ENCODE assay signal across 18 cellular contexts in the genomic region with DNA sequence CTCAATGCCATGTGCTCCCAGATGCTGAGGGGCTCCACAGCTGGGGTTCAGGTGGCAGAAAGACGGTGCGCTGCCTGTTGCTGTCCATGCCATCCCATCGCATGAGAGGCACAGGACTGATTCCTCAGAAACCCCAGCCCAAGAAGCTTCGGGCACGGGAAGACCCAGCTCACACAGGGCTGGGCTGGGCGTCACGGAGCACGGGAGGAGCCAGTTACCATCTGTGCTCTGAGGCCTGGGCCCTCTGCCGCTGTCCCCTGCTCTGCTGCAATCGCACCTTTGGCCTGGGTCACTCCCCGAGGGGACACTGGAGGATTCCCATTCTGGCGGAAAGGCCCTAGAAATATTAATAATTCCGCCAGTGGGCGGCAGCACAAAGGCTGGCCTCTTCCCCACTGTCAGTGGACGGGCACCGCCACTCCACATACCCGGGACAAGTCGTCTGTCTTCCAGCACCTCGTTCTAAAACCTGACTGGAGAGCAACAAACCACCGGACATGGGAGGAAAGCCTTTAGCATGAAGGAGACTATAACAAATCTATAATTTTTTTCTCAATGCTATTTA.
A peak's percentile ranks its signal among the peaks of the same experiment; 100 is the strongest.
DNase-seq lines count a peak whose midpoint lies in the region; ATAC-seq and TF ChIP-seq lines count a peak whose summit lies in the region.
"Had no signal": no experiment of that assay in that cellular context is flagged by ENCODE, and none has a peak within 500 bp of the region (broad histone marks: within the 10 kb centered on the region; RNA-seq: fewer than 3 reads in every experiment).

No MANE protein-coding gene starts in this region.

- 100% methylated on average over 2 of the region's 20 CpGs; no CpG with 5 or more reads in 1 of the 2 experiments for WGBS in IMR-90 (ENCODE audit: extremely low coverage in 2 of 2, insufficient read length in 1 of 2), 2 experiments

- peak overlapping the region; percentile 5 for H2AK9ac ChIP-seq in IMR-90 (replicated peaks; ENCODE audit: low read depth, low read length, poor library complexity)

- peaks cover 25% of the 10 kb centered on the region for H3K9me1 ChIP-seq in IMR-90 (ENCODE audit: insufficient read depth, low read length)

- H3K4me3 Mint-ChIP-seq in CD8-positive, alpha-beta T cell, result no peak overlapping the region
- peak overlapping the region; percentile 68 to 75 for H3K4me3 Mint-ChIP-seq in effector memory CD8-positive, alpha-beta T cell
- peak overlapping the region in 3 of 10 donors; percentile 48 to 60 (median 57) for H3K4me3 Mint-ChIP-seq in naive thymus-derived CD8-positive, alpha-beta T cell
- H3K4me3 Mint-ChIP-seq: activated T-helper 1 cell treated with anti-CD3 and anti-CD28 coated beads, Interleukin-12 subunit alpha, Interleukin-12 subunit beta, Interleukin-2, Interleukin-4 antibody, amounts not matched to agents 30 ng/mL and 10 ng/mL and 1 ng/mL, durations not matched to agents 14 hours and 24 hours and 36 hours had no signal

- H2AFZ ChIP-seq in IMR-90 (replicated peaks; ENCODE audit: low read length, poor library complexity), result no peak overlapping the region

- TF ChIP-seq POLR2A in IMR-90 (IDR thresholded peaks at IDR 0.05; ENCODE audit: low read depth, low read length), result no peak

- BruUV-seq in IMR-90 (replicated peaks; lab: Mats Ljungman, UMichigan), result no TSS peak

- in situ Hi-C loops in IMR-90 (cut with MboI; ENCODE audit: low sequenced_read_pairs), result loop anchor here (25.0 kb wide), 1 partner anchor 1110 kb away; no protein-coding TSS in a partner anchor

- H3K9ac ChIP-seq in IMR-90 (ENCODE audit: low read depth, low read length), result no peak overlapping the region

- H2AK5ac ChIP-seq in IMR-90 (ENCODE audit: low read depth, low read length), result peak overlapping the region; percentile 54

- CTCF ChIA-PET in CD8-positive, alpha-beta T cell (lab: Charles Lee), result interaction anchor here (1.2 to 1.7 kb wide), 2 partner anchors 27 to 49 kb away, joined by 3 to 6 read pairs; no protein-coding TSS in a partner anchor
- CTCF ChIA-PET in IMR-90 (lab: Yijun Ruan, JAX), result no interaction called here

- H3K27me3 Mint-ChIP-seq in CD8-positive, alpha-beta T cell (ENCODE audit: low read depth), result no peaks in the 10 kb centered on the region
- no peaks in the 10 kb centered on the region for H3K27me3 Mint-ChIP-seq in effector memory CD8-positive, alpha-beta T cell
- no peaks in the 10 kb centered on the region for H3K27me3 Mint-ChIP-seq in naive thymus-derived CD8-positive, alpha-beta T cell

- no peak overlapping the region for H3K23ac ChIP-seq in IMR-90 (ENCODE audit: low read depth, low read length)

- H3K18ac ChIP-seq in IMR-90 (ENCODE audit: low read depth, low read length), result 0 out of 2 replicates have a peak overlapping the region, but pooled peaks have one; percentile 31

- H3K56ac ChIP-seq in IMR-90 (ENCODE audit: extremely low read depth, insufficient read depth, low read length), result no peak overlapping the region

- 0 out of 2 replicates have a peak, but pooled peaks cover 6% of the 10 kb centered on the region for H4K20me1 ChIP-seq in IMR-90 (ENCODE audit: insufficient read depth, low read length)

- H3K4me2 ChIP-seq in IMR-90 (ENCODE audit: low read depth, low read length), result no peak overlapping the region

- no peak overlapping the region for H3K27ac ChIP-seq in CD8-positive, alpha-beta T cell (ENCODE audit: low read depth, low read length)
- H3K27ac ChIP-seq in IMR-90 (ENCODE audit: insufficient read depth, low read length) (no peak overlapping the region), SJCRH30 (no peak overlapping the region), right atrium auricular region (no peak overlapping the region)
- H3K27ac ChIP-seq: cardiac muscle cell, ovary, suprapubic skin had no signal

- TF ChIP-seq CTCF in CD8-positive, alpha-beta T cell (IDR thresholded peaks at IDR 0.05), result no peak
- TF ChIP-seq CTCF in IMR-90 (conservative IDR thresholded peaks at IDR 0.05; ENCODE audit: low read depth, low read length), result no peak
- TF ChIP-seq CTCF in right atrium auricular region (IDR thresholded peaks at IDR 0.05), result no peak

- no peaks in the 10 kb centered on the region for H3K9me3 Mint-ChIP-seq in CD8-positive, alpha-beta T cell
- H3K9me3 Mint-ChIP-seq in effector memory CD8-positive, alpha-beta T cell, result no peaks in the 10 kb centered on the region
- H3K9me3 Mint-ChIP-seq in naive thymus-derived CD8-positive, alpha-beta T cell, result no peaks in the 10 kb centered on the region
- H3K9me3 Mint-ChIP-seq: activated T-helper 1 cell treated with anti-CD3 and anti-CD28 coated beads, Interleukin-12 subunit alpha, Interleukin-12 subunit beta, Interleukin-2, Interleukin-4 antibody, amounts not matched to agents 30 ng/mL and 10 ng/mL and 1 ng/mL, durations not matched to agents 14 hours and 24 hours and 36 hours had no signal

- 0 out of 2 replicates have a peak overlapping the region, but pooled peaks have one; percentile 23 for H4K91ac ChIP-seq in IMR-90 (ENCODE audit: insufficient read depth, low read depth, low read length)

- no peak overlapping the region; the same call in 1 of the 2 replicates for H3K14ac ChIP-seq in IMR-90 (replicated peaks; ENCODE audit: low read depth, low read length)

- no peak overlapping the region for H4K8ac ChIP-seq in IMR-90 (ENCODE audit: low read depth in 2 of 2, low read length in 2 of 2)

- H2BK15ac ChIP-seq in IMR-90 (ENCODE audit: low read depth, low read length), result no peak overlapping the region

- POLR2A ChIA-PET in CD8-positive, alpha-beta T cell (lab: Charles Lee), result interaction anchor here (0.7 to 1.9 kb wide), 3 partner anchors 8 to 33 kb away, joined by 3 to 5 read pairs (median 4); no protein-coding TSS in a partner anchor
- POLR2A ChIA-PET in IMR-90 (lab: Charles Lee; ENCODE audit: unreplicated experiment), result no interaction called here
- POLR2A ChIA-PET in naive thymus-derived CD8-positive, alpha-beta T cell (lab: Charles Lee), result interaction anchor here (0.6 to 5.7 kb wide), 8 partner anchors 9 to 121 kb away, joined by 3 to 38 read pairs (median 3); no protein-coding TSS in a partner anchor

- H2BK5ac ChIP-seq in IMR-90 (ENCODE audit: low read depth, low read length, poor library complexity, severe bottlenecking), result peak overlapping the region; percentile 15

- H3K4ac ChIP-seq in IMR-90 (ENCODE audit: low read depth, low read length), result peak overlapping the region; percentile 43; the same call in 1 of the 2 replicates

- peaks cover 94% of the 10 kb centered on the region for H3K4me1 ChIP-seq in CD8-positive, alpha-beta T cell (ENCODE audit: insufficient read depth, low read length)
- peaks cover 33% of the 10 kb centered on the region for H3K4me1 ChIP-seq in IMR-90 (ENCODE audit: control insufficient read depth, insufficient read depth, low read length)
- H3K4me1 ChIP-seq in SJCRH30, result peaks cover 47% of the 10 kb centered on the region
- peaks cover 4 to 62% of the 10 kb centered on the region in 2 donors for H3K4me1 ChIP-seq in right atrium auricular region

- dilution Hi-C loops in IMR-90 (cut with HindIII; ENCODE audit: low sequenced_read_pairs, unreplicated experiment), result no loop called here

- ATAC-seq in CD8-positive, alpha-beta T cell, result no peak
- ATAC-seq in IMR-90 (ENCODE audit: low read depth) (no peak), HG03039 (IDR thresholded peaks at IDR 0.05; ENCODE audit: unreplicated experiment) (no peak)
- no peak for ATAC-seq in effector memory CD8-positive, alpha-beta T cell (replicated peaks)
- ATAC-seq in naive thymus-derived CD8-positive, alpha-beta T cell, result no peak
- ATAC-seq: PC-3, SK-N-SH treated with all-trans-retinoic acid at 6 μM for 48 hours had no signal

- H3K4me1 Mint-ChIP-seq in CD8-positive, alpha-beta T cell (ENCODE audit: low read depth), result peaks cover 99% of the 10 kb centered on the region
- peaks cover 72 to 92% of the 10 kb centered on the region in 2 donors for H3K4me1 Mint-ChIP-seq in effector memory CD8-positive, alpha-beta T cell (ENCODE audit: low read depth in 2 of 2)
- peaks cover 54 to 97% (median 95%) of the 10 kb centered on the region in 4 donors for H3K4me1 Mint-ChIP-seq in naive thymus-derived CD8-positive, alpha-beta T cell

- H2BK20ac ChIP-seq in IMR-90 (ENCODE audit: low read depth, low read length), result 0 out of 2 replicates have a peak overlapping the region, but pooled peaks have one; percentile 29

- peak overlapping the region; percentile 92 for H3K27ac Mint-ChIP-seq in CD8-positive, alpha-beta T cell
- peak overlapping the region; percentile 97 to 98 for H3K27ac Mint-ChIP-seq in effector memory CD8-positive, alpha-beta T cell
- H3K27ac Mint-ChIP-seq in naive thymus-derived CD8-positive, alpha-beta T cell, result peak overlapping the region in 9 of 10 donors; percentile 52 to 96 (median 80)

- DNase-seq in CD8-positive, alpha-beta T cell, result no peak
- no peak for DNase-seq in IMR-90
- no peak for DNase-seq in effector memory CD8-positive, alpha-beta T cell
- no peak for DNase-seq in naive thymus-derived CD8-positive, alpha-beta T cell
- no peak for DNase-seq in NCI-H187 (lab: John Stamatoyannopoulos, UW)
- no peak for DNase-seq in SJCRH30
- no peak for DNase-seq in right atrium auricular region (ENCODE audit: low spot score)
- DNase-seq: effector memory CD4-positive, alpha-beta T cell; NCI-H2029 treated with DMSO at 0.1 percent for 48 hours; NCI-H526; ovary; PC-3 had no signal

- H3K27me3 ChIP-seq in CD8-positive, alpha-beta T cell (ENCODE audit: insufficient read depth, low read length), result no peaks in the 10 kb centered on the region
- H3K27me3 ChIP-seq in IMR-90 (ENCODE audit: control insufficient read depth, insufficient read depth, low read length), result no peaks in the 10 kb centered on the region
- no peaks in the 10 kb centered on the region for H3K27me3 ChIP-seq in SJCRH30
- H3K27me3 ChIP-seq in right atrium auricular region, result no peaks in the 10 kb centered on the region
- H3K27me3 ChIP-seq: adrenal gland, cardiac muscle cell, ovary, suprapubic skin had no signal

- H2BK120ac ChIP-seq in IMR-90 (ENCODE audit: low read depth, low read length), result peak overlapping the region; percentile 29; the same call in 1 of the 2 replicates

- peaks cover 21 to 56% of the 10 kb centered on the region in 2 experiments for H3K79me1 ChIP-seq in IMR-90 (ENCODE audit: low read depth in 1 of 2, low read length in 2 of 2)

- intact Hi-C loops in CD8-positive, alpha-beta T cell (cut with DNase I, micrococcal nuclease), result no loop called here
- intact Hi-C loops in IMR-90 (cut with micrococcal nuclease), result loop anchor here (5.0 kb wide), 1 partner anchor 195 kb away; no protein-coding TSS in a partner anchor

- H3K4me3 ChIP-seq in CD8-positive, alpha-beta T cell (ENCODE audit: low read depth, low read length), result no peak overlapping the region
- H3K4me3 ChIP-seq in IMR-90 (ENCODE audit: insufficient read depth, low read depth, low read length), result no peak overlapping the region
- no peak overlapping the region for H3K4me3 ChIP-seq in SJCRH30
- H3K4me3 ChIP-seq in right atrium auricular region, result no peak overlapping the region
- H3K4me3 ChIP-seq: adrenal gland, cardiac muscle cell, ovary, suprapubic skin had no signal

- H3K9me3 ChIP-seq in CD8-positive, alpha-beta T cell (ENCODE audit: low read length), result no peaks in the 10 kb centered on the region
- H3K9me3 ChIP-seq in IMR-90 (ENCODE audit: control insufficient read depth, insufficient read depth, low read length) (no peaks in the 10 kb centered on the region), SJCRH30 (replicated peaks) (no peaks in the 10 kb centered on the region), right atrium auricular region (no peaks in the 10 kb centered on the region)
- H3K9me3 ChIP-seq: adrenal gland, ovary, suprapubic skin had no signal

- no peaks in the 10 kb centered on the region for H3K36me3 ChIP-seq in CD8-positive, alpha-beta T cell (ENCODE audit: insufficient read depth, low read length)
- H3K36me3 ChIP-seq in IMR-90 (ENCODE audit: control insufficient read depth, insufficient read depth, low read length), result no peaks in the 10 kb centered on the region
- no peaks in the 10 kb centered on the region for H3K36me3 ChIP-seq in SJCRH30
- H3K36me3 ChIP-seq in right atrium auricular region, result no peaks in the 10 kb centered on the region
- H3K36me3 ChIP-seq: adrenal gland, cardiac muscle cell, ovary, suprapubic skin had no signal

- TF ChIP-seq RAD21 in IMR-90 (IDR thresholded peaks at IDR 0.05; ENCODE audit: low read length), result no peak

- H3K36me3 Mint-ChIP-seq in CD8-positive, alpha-beta T cell, result peaks cover 5% of the 10 kb centered on the region
- peaks cover 4% of the 10 kb centered on the region for H3K36me3 Mint-ChIP-seq in effector memory CD8-positive, alpha-beta T cell (ENCODE audit: insufficient read depth)
- peaks cover 0 to 2% (median 0%) of the 10 kb centered on the region in 3 donors for H3K36me3 Mint-ChIP-seq in naive thymus-derived CD8-positive, alpha-beta T cell

- no peak overlapping the region for H4K5ac ChIP-seq in IMR-90 (ENCODE audit: low read depth, low read length)
